Comparison of ENCODE assay signal across 8 cellular contexts in genomic region chr15:64634020-64634419, GRCh38.
DNase-seq lines count a peak whose midpoint lies in the region; ATAC-seq, FAIRE-seq and TF ChIP-seq lines count a peak whose summit lies in the region.

No MANE protein-coding gene starts in this region.

- H3K27ac ChIP-seq in K562 (ENCODE audit: extremely low read depth, low read depth, low read length) (no peak overlapping the region), breast epithelium (no peak overlapping the region)

- H2AFZ ChIP-seq in K562 (ENCODE audit: low read depth, low read length): no peak overlapping the region

- H3K4me3 ChIP-seq in K562 (no peak overlapping the region), breast epithelium (no peak overlapping the region)

- no peaks in the 10 kb centered on the region for H4K20me1 ChIP-seq in K562 (replicated peaks; ENCODE audit: control insufficient read depth, insufficient read depth, low read length)

- no peak for TF ChIP-seq EP300 in K562 (IDR thresholded peaks at IDR 0.05; ENCODE audit: low read length)

- POLR2A ChIA-PET in K562 (lab: Yijun Ruan, JAX): interaction anchor here (0.8 to 2.8 kb wide), 4 partner anchors 10 to 19 kb away, joined by 3 to 14 read pairs (median 4); no protein-coding TSS in a partner anchor

- in situ Hi-C loops in K562 (cut with MboI): no loop called here

- peaks cover 0 to 13% of the 10 kb centered on the region in 2 experiments; a peak in 3 of 5 replicates for H3K4me1 ChIP-seq in K562 (replicated peaks in 1 of 2; ENCODE audit: control insufficient read depth in 2 of 2, insufficient read depth in 2 of 2, low read length in 2 of 2)
- peaks cover 4 to 16% of the 10 kb centered on the region in 2 donors for H3K4me1 ChIP-seq in breast epithelium

- CTCF ChIA-PET in K562 (lab: Yijun Ruan, JAX; ENCODE audit: low intra/inter-chr PET ratio): no interaction called here

- ATAC-seq in HG02798 (IDR thresholded peaks at IDR 0.05; ENCODE audit: poor library complexity, unreplicated experiment) (peak; percentile 81), K562 (peak; percentile 51)

- H3K9ac ChIP-seq in K562 (ENCODE audit: insufficient read depth in 1 of 2, low read depth in 2 of 2, low read length in 2 of 2): peak overlapping the region in 1 of 2 experiments; percentile 29; a peak in 1 of 4 replicates

- intact Hi-C loops in K562 (cut with micrococcal nuclease): no loop called here
- intact Hi-C loops in breast epithelium (cut with DNase I; ENCODE audit: low total_unique reads): no loop called here

- H3K4me2 ChIP-seq in K562 (ENCODE audit: insufficient read depth, low read length): no peak overlapping the region

- FAIRE-seq in K562 (lab: Jason Lieb, UNC): no peak

- BruUV-seq in K562 (replicated peaks; lab: Mats Ljungman, UMichigan): no TSS peak

- TF ChIP-seq POLR2A in K562 (conservative IDR thresholded peaks at IDR 0.05) (no peak), breast epithelium (IDR thresholded peaks at IDR 0.05) (no peak)

- peaks cover 59% of the 10 kb centered on the region for H3K79me2 ChIP-seq in K562 (ENCODE audit: control insufficient read depth, insufficient read depth, low read length)

- H3K27me3 ChIP-seq in K562 (ENCODE audit: control insufficient read depth in 2 of 2, insufficient read depth in 2 of 2, low read length in 2 of 2): no peaks in the 10 kb centered on the region
- H3K27me3 ChIP-seq in breast epithelium: no peaks in the 10 kb centered on the region

- H3K36me3 ChIP-seq in K562 (ENCODE audit: control insufficient read depth, insufficient read depth, low read length): peaks cover 21% of the 10 kb centered on the region; the same call in 2 of the 3 replicates
- no peaks in the 10 kb centered on the region for H3K36me3 ChIP-seq in breast epithelium

- H3K9me3 ChIP-seq in K562 (replicated peaks; ENCODE audit: control insufficient read depth, insufficient read depth, low read depth, low read length): 0 out of 2 replicates have a peak, but pooled peaks cover 4% of the 10 kb centered on the region
- H3K9me3 ChIP-seq in breast epithelium: no peaks in the 10 kb centered on the region

- no peaks in the 10 kb centered on the region for H3K9me1 ChIP-seq in K562 (ENCODE audit: control insufficient read depth, insufficient read depth, low read length)

- 31% methylated on average over 2 of the region's 2 CpGs for WGBS in K562 (ENCODE audit: insufficient coverage, low coverage, missing lambda C conversion rate)

- no peak for TF ChIP-seq RAD21 in K562 (CRISPR knock-in tag; conservative IDR thresholded peaks at IDR 0.05 in 1 of 2, IDR thresholded peaks at IDR 0.05 in 1 of 2)

- TF ChIP-seq CTCF in K562 (IDR thresholded peaks at IDR 0.05 in 2 of 3, conservative IDR thresholded peaks at IDR 0.05 in 1 of 3; ENCODE audit: insufficient read depth in 2 of 3, low read depth in 1 of 3, low read length in 3 of 3) (no peak), breast epithelium (IDR thresholded peaks at IDR 0.05) (no peak)

- DNase-seq in NCI-H1436 (lab: John Stamatoyannopoulos, UW) (peak; percentile 16), NCI-H1436 treated with DMSO at 0.1 percent for 48 hours (lab: John Stamatoyannopoulos, UW) (no peak), OCI-M1 (lab: John Stamatoyannopoulos, UW) (peak; percentile 88), K562 (ENCODE audit: extremely low read depth in 1 of 4, low spot score in 3 of 4) (peak in 1 of 4 experiments; percentile 22), C1 segment of cervical spinal cord (lab: John Stamatoyannopoulos, UW) (no peak), breast epithelium (ENCODE audit: low spot score in 2 of 2) (no peak)
- peak; percentile 9 for DNase-seq in stimulated activated CD8-positive, alpha-beta memory T cell treated with anti-CD3 and anti-CD28 coated beads, Interleukin-4, amount 100 ng/mL, for 24 hours (ENCODE audit: low read depth)

TF ChIP-seq in K562, 482 proteins besides CTCF, POLR2A, EP300 and RAD21:
- TF ChIP-seq BCOR (IDR thresholded peaks at IDR 0.05) (no peak), EGR1 (conservative IDR thresholded peaks at IDR 0.05) (0 out of 2 replicates have a peak, but pooled peaks have one; percentile 15)
- TF ChIP-seq, protein P1, sequence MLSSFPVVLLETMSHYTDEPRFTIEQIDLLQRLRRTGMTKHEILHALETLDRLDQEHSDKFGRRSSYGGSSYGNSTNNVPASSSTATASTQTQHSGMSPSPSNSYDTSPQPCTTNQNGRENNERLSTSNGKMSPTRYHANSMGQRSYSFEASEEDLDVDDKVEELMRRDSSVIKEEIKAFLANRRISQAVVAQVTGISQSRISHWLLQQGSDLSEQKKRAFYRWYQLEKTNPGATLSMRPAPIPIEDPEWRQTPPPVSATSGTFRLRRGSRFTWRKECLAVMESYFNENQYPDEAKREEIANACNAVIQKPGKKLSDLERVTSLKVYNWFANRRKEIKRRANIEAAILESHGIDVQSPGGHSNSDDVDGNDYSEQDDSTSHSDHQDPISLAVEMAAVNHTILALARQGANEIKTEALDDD (IDR thresholded peaks at IDR 0.05): peak; percentile 50
- TF ChIP-seq, protein P2, sequence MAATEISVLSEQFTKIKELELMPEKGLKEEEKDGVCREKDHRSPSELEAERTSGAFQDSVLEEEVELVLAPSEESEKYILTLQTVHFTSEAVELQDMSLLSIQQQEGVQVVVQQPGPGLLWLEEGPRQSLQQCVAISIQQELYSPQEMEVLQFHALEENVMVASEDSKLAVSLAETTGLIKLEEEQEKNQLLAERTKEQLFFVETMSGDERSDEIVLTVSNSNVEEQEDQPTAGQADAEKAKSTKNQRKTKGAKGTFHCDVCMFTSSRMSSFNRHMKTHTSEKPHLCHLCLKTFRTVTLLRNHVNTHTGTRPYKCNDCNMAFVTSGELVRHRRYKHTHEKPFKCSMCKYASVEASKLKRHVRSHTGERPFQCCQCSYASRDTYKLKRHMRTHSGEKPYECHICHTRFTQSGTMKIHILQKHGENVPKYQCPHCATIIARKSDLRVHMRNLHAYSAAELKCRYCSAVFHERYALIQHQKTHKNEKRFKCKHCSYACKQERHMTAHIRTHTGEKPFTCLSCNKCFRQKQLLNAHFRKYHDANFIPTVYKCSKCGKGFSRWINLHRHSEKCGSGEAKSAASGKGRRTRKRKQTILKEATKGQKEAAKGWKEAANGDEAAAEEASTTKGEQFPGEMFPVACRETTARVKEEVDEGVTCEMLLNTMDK (IDR thresholded peaks at IDR 0.05; ENCODE audit: borderline replicate concordance, insufficient read depth, low read depth, low read length, poor library complexity, severe bottlenecking): no peak

Comparison
In these comparisons a context has a peak if more than half of its experiments do, and no peak if none do; other contexts are left out.
1. DNase-seq: peak in NCI-H1436 (single experiment), OCI-M1 (single experiment) and stimulated activated CD8-positive, alpha-beta memory T cell treated with anti-CD3 and anti-CD28 coated beads, Interleukin-4, amount 100 ng/mL, for 24 hours (single experiment); none in NCI-H1436 treated with DMSO at 0.1 percent for 48 hours (single experiment), C1 segment of cervical spinal cord (0 of 14) and breast epithelium (0 of 2).